In the genomic region with DNA sequence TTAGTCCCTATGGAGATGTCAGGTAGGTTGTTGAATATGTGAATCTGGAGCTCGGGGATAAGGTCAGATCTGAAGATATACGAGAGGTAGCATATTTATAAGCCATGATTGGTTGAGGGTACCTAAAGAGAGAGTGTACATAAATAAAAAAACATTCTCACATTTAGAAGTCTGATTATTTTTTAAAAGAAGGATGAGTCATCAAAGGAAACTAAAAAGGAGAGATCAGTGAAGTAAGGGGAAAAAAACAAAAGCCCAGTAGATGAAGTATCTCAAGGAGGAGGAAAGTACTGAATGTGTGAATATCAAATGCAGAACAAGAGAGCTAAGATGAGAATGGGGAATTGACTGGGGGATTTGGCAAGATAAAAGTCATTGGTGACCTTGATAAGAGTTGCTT, we compare ENCODE assay signal across 24 cellular contexts. TPM values are rescaled to one million over a fixed set of nuclear protein-coding genes. Genes with fewer than 3 reads are reported as not detected.
A peak's percentile ranks its signal among the peaks of the same experiment; 100 is the strongest.
DNase-seq lines count a peak whose midpoint lies in the region; ATAC-seq, FAIRE-seq and TF ChIP-seq lines count a peak whose summit lies in the region.
"Had no signal": no experiment of that assay in that cellular context is flagged by ENCODE, and none has a peak within 500 bp of the region (broad histone marks: within the 10 kb centered on the region; RNA-seq: fewer than 3 reads in every experiment).

No MANE protein-coding gene starts in this region.

- H3K27ac ChIP-seq in breast epithelium (no peak overlapping the region), HEK293 (ENCODE audit: extremely low read depth, low read depth, low read length) (no peak overlapping the region), endothelial cell of umbilical vein (ENCODE audit: insufficient read depth, low read depth, low read length) (no peak overlapping the region), GM23248 (no peak overlapping the region), uterus (no peak overlapping the region)
- H3K27ac ChIP-seq: SJCRH30 had no signal

- no peak overlapping the region for H2AFZ ChIP-seq in endothelial cell of umbilical vein (ENCODE audit: low read depth, low read length)
- H2AFZ ChIP-seq in GM23248, result no peak overlapping the region

- 98 to 100% methylated on average over 2 of the region's 2 CpGs for WGBS in GM23248 (ENCODE audit: low coverage in 1 of 2, low lambda C conversion rate in 2 of 2, missing lambda C conversion rate in 2 of 2), 2 experiments

- H3K4me2 ChIP-seq in endothelial cell of umbilical vein (ENCODE audit: insufficient read depth, low read length) (no peak overlapping the region), GM23248 (ENCODE audit: unreplicated experiment) (no peak overlapping the region)

- in situ Hi-C loops in GM23248 (cut with MboI), result no loop called here

- CTCF ChIA-PET in MCF 10A (lab: Yijun Ruan, JAX) (interaction anchor here (0.5 to 0.8 kb wide), 2 partner anchors 14 to 73 kb away, joined by 3 to 4 read pairs; no protein-coding TSS in a partner anchor), HEK293 (lab: Yijun Ruan, JAX) (interaction anchor here (0.8 kb wide), 1 partner anchor 385 kb away, joined by 3 read pairs; no protein-coding TSS in a partner anchor), endothelial cell of umbilical vein (lab: Charles Lee) (interaction anchor here (1.3 kb wide), 1 partner anchor 116 kb away, joined by 6 read pairs; no protein-coding TSS in a partner anchor)

- no peak for TF ChIP-seq POLR2A in breast epithelium (IDR thresholded peaks at IDR 0.05)
- TF ChIP-seq POLR2A in endothelial cell of umbilical vein (IDR thresholded peaks at IDR 0.05; ENCODE audit: low read depth, low read length), result no peak
- TF ChIP-seq POLR2A in uterus (IDR thresholded peaks at IDR 0.05), result no peak

- no peaks in the 10 kb centered on the region for H4K20me1 ChIP-seq in endothelial cell of umbilical vein (replicated peaks; ENCODE audit: control insufficient read depth, extremely low read depth, insufficient read depth, low read length)
- no peaks in the 10 kb centered on the region for H4K20me1 ChIP-seq in GM23248 (ENCODE audit: insufficient read depth)

- H3K79me2 ChIP-seq in endothelial cell of umbilical vein (ENCODE audit: control insufficient read depth, insufficient read depth, low read length) (no peaks in the 10 kb centered on the region), GM23248 (ENCODE audit: insufficient read depth) (no peaks in the 10 kb centered on the region)

- no peak for FAIRE-seq in endothelial cell of umbilical vein (lab: Jason Lieb, UNC)
- FAIRE-seq: A204.1, GM12878, H54, HTR-8/SVneo, RCC 7860 had no signal

- no peak overlapping the region for H3K9ac ChIP-seq in endothelial cell of umbilical vein (replicated peaks; ENCODE audit: extremely low read depth, insufficient read depth, low read length)
- H3K9ac ChIP-seq in GM23248, result no peak overlapping the region

- dilution Hi-C loops in endothelial cell of umbilical vein (cut with MboI; ENCODE audit: extremely low pct_ligation_motif_present, low sequenced_read_pairs), result no loop called here

- no peaks in the 10 kb centered on the region for H3K9me3 Mint-ChIP-seq in MCF 10A (ENCODE audit: unreplicated experiment)
- H3K9me3 Mint-ChIP-seq in stimulated activated naive B cell treated with anti-CD40 and anti-IgM and Interleukin-4, amounts not matched to agents 10 μg/mL and 1 μg/mL and 100 μg/mL, for 72 hours, result no peaks in the 10 kb centered on the region
- H3K9me3 Mint-ChIP-seq: CD4-positive, CD25-positive, alpha-beta regulatory T cell had no signal

- H3K9me3 ChIP-seq in breast epithelium (no peaks in the 10 kb centered on the region), HEK293 (ENCODE audit: control insufficient read depth, insufficient read depth, low read depth, low read length) (no peaks in the 10 kb centered on the region), endothelial cell of umbilical vein (replicated peaks; ENCODE audit: control insufficient read depth, insufficient read depth, low read length) (no peaks in the 10 kb centered on the region), GM23248 (ENCODE audit: low read depth) (no peaks in the 10 kb centered on the region), uterus (no peaks in the 10 kb centered on the region)
- H3K9me3 ChIP-seq: SJCRH30 had no signal

- intact Hi-C loops in MCF 10A (cut with micrococcal nuclease) (no loop called here), breast epithelium (cut with DNase I; ENCODE audit: low total_unique reads) (no loop called here), endothelial cell of umbilical vein (cut with micrococcal nuclease) (no loop called here), uterus (cut with DNase I; ENCODE audit: low total_unique reads) (no loop called here)

- H3K4me3 Mint-ChIP-seq in MCF 10A (ENCODE audit: unreplicated experiment), result no peak overlapping the region
- peak overlapping the region in 1 of 2 donors; percentile 0 for H3K4me3 Mint-ChIP-seq in stimulated activated naive B cell treated with anti-CD40 and anti-IgM and Interleukin-4, amounts not matched to agents 10 μg/mL and 1 μg/mL and 100 μg/mL, for 72 hours
- H3K4me3 Mint-ChIP-seq: CD4-positive, CD25-positive, alpha-beta regulatory T cell had no signal

- BruUV-seq in MCF 10A (replicated peaks; lab: Mats Ljungman, UMichigan), result no TSS peak
- BruUV-seq in endothelial cell of umbilical vein (replicated peaks; lab: Mats Ljungman, UMichigan), result no TSS peak

- ATAC-seq in stimulated activated naive B cell treated with anti-CD40 and anti-IgM and Interleukin-4, amounts not matched to agents 10 μg/mL and 1 μg/mL and 100 μg/mL, for 72 hours (replicated peaks), result peak in 1 of 2 donors; percentile 27
- ATAC-seq: GM12878 had no signal

- no peak overlapping the region for H3K4me3 ChIP-seq in breast epithelium
- no peak overlapping the region for H3K4me3 ChIP-seq in HEK293 (ENCODE audit: low read depth, low read length)
- H3K4me3 ChIP-seq in endothelial cell of umbilical vein (replicated peaks in 1 of 3; ENCODE audit: insufficient read depth in 1 of 3, low read depth in 1 of 3, low read length in 3 of 3), result no peak overlapping the region
- H3K4me3 ChIP-seq in GM23248, result no peak overlapping the region
- H3K4me3 ChIP-seq in uterus, result no peak overlapping the region
- H3K4me3 ChIP-seq: GM12878, SJCRH30 had no signal

- H3K4me1 ChIP-seq in breast epithelium, result no peaks in the 10 kb centered on the region
- no peaks in the 10 kb centered on the region for H3K4me1 ChIP-seq in HEK293 (ENCODE audit: control insufficient read depth, insufficient read depth, low read length)
- H3K4me1 ChIP-seq in endothelial cell of umbilical vein (ENCODE audit: control insufficient read depth, extremely low read depth, insufficient read depth, low read length), result no peaks in the 10 kb centered on the region
- peaks cover 9% of the 10 kb centered on the region; the same call in 1 of the 2 replicates for H3K4me1 ChIP-seq in GM23248 (ENCODE audit: insufficient read depth)
- H3K4me1 ChIP-seq in uterus, result no peaks in the 10 kb centered on the region
- H3K4me1 ChIP-seq: SJCRH30 had no signal

- peaks cover 10% of the 10 kb centered on the region for H3K4me1 Mint-ChIP-seq in MCF 10A (ENCODE audit: insufficient read depth, unreplicated experiment)
- peaks cover 8 to 12% of the 10 kb centered on the region in 2 donors for H3K4me1 Mint-ChIP-seq in stimulated activated naive B cell treated with anti-CD40 and anti-IgM and Interleukin-4, amounts not matched to agents 10 μg/mL and 1 μg/mL and 100 μg/mL, for 72 hours
- H3K4me1 Mint-ChIP-seq: CD4-positive, CD25-positive, alpha-beta regulatory T cell had no signal

- peak overlapping the region; percentile 12 for H3K27ac Mint-ChIP-seq in MCF 10A (ENCODE audit: low read depth, unreplicated experiment)
- peak overlapping the region; percentile 37 for H3K27ac Mint-ChIP-seq in stimulated activated naive B cell treated with anti-CD40 and anti-IgM and Interleukin-4, amounts not matched to agents 10 μg/mL and 1 μg/mL and 100 μg/mL, for 72 hours

- H3K36me3 ChIP-seq in breast epithelium (peaks cover 10% of the 10 kb centered on the region), HEK293 (ENCODE audit: control insufficient read depth in 2 of 2, insufficient read depth in 1 of 2, low read length in 2 of 2) (no peaks in the 10 kb centered on the region; a peak in 1 of 3 replicates), endothelial cell of umbilical vein (ENCODE audit: control insufficient read depth in 2 of 2, extremely low read depth in 1 of 2, insufficient read depth in 2 of 2, low read length in 2 of 2) (no peaks in the 10 kb centered on the region), GM23248 (ENCODE audit: low read depth) (peaks cover 61% of the 10 kb centered on the region), uterus (no peaks in the 10 kb centered on the region)

- peaks cover 10% of the 10 kb centered on the region for H3K36me3 Mint-ChIP-seq in MCF 10A (ENCODE audit: insufficient read depth, unreplicated experiment)
- H3K36me3 Mint-ChIP-seq in stimulated activated naive B cell treated with anti-CD40 and anti-IgM and Interleukin-4, amounts not matched to agents 10 μg/mL and 1 μg/mL and 100 μg/mL, for 72 hours, result peaks cover 10 to 15% of the 10 kb centered on the region in 2 donors

- H3K27me3 Mint-ChIP-seq in MCF 10A (ENCODE audit: insufficient read depth, unreplicated experiment), result no peaks in the 10 kb centered on the region
- no peaks in the 10 kb centered on the region for H3K27me3 Mint-ChIP-seq in stimulated activated naive B cell treated with anti-CD40 and anti-IgM and Interleukin-4, amounts not matched to agents 10 μg/mL and 1 μg/mL and 100 μg/mL, for 72 hours

- TF ChIP-seq CTCF in MCF 10A (IDR thresholded peaks at IDR 0.05; ENCODE audit: unreplicated experiment) (no peak), breast epithelium (IDR thresholded peaks at IDR 0.05) (no peak), HEK293 (tag by site-specific recombination; IDR thresholded peaks at IDR 0.05) (no peak), endothelial cell of umbilical vein (IDR thresholded peaks at IDR 0.05; ENCODE audit: extremely low read depth in 1 of 2, insufficient read depth in 1 of 2, low read depth in 1 of 2, low read length in 2 of 2) (no peak), uterus (IDR thresholded peaks at IDR 0.05) (no peak)

- H3F3A ChIP-seq in GM23248 (ENCODE audit: insufficient read depth), result no peaks in the 10 kb centered on the region

- H3K9me2 ChIP-seq in GM23248 (ENCODE audit: insufficient read depth), result no peaks in the 10 kb centered on the region

- no peak for DNase-seq in MCF 10A (ENCODE audit: unreplicated experiment)
- no peak for DNase-seq in breast epithelium (ENCODE audit: low spot score in 2 of 2)
- peak; percentile 12 for DNase-seq in endothelial cell of umbilical vein (ENCODE audit: low read depth, low spot score)
- DNase-seq in stimulated activated naive B cell treated with anti-CD40 and anti-IgM and Interleukin-4, amounts not matched to agents 10 μg/mL and 1 μg/mL and 100 μg/mL, for 72 hours, result no peak
- DNase-seq in GM23248, result no peak
- DNase-seq in stimulated activated CD4-positive, alpha-beta T cell treated with anti-CD3 and anti-CD28 coated beads, Interleukin-12 subunit alpha, Interleukin-12 subunit beta, amount 100 ng/mL, for 4 hours, result no peak
- DNase-seq in uterus, result no peak
- DNase-seq: CD4-positive, CD25-positive, alpha-beta regulatory T cell; COR-L47; DND-41; Karpas-422; NCI-H1694; NCI-H2081; NCI-H2171 treated with DMSO at 0.1 percent for 48 hours; NCI-H524 treated with DMSO at 0.1 percent for 48 hours; NCI-H82; SJCRH30 had no signal

- POLR2A ChIA-PET in MCF 10A (lab: Yijun Ruan, JAX) (interaction anchor here (0.6 to 1.5 kb wide), 2 partner anchors 16 to 196 kb away, joined by 3 to 5 read pairs; partner anchors contain the start of gene ANGPTL1), HEK293 (lab: Yijun Ruan, JAX) (no interaction called here), endothelial cell of umbilical vein (lab: Charles Lee) (no interaction called here)

- H3K9me1 ChIP-seq in endothelial cell of umbilical vein (replicated peaks; ENCODE audit: control insufficient read depth, extremely low read depth, insufficient read depth, low read length), result no peaks in the 10 kb centered on the region

- H3K27me3 ChIP-seq in breast epithelium (no peaks in the 10 kb centered on the region), endothelial cell of umbilical vein (ENCODE audit: control insufficient read depth in 2 of 2, insufficient read depth in 2 of 2, low read length in 2 of 2) (no peaks in the 10 kb centered on the region), GM23248 (replicated peaks; ENCODE audit: insufficient read depth) (no peaks in the 10 kb centered on the region), uterus (no peaks in the 10 kb centered on the region)
- H3K27me3 ChIP-seq: SJCRH30 had no signal

RNA-seq across cellular contexts. Expression of gene ANGPTL1, which starts 15.7 kb away (rescaled TPM):
- total RNA-seq in MCF 10A (2022) (not detected in 2 replicates), breast epithelium (100 to 1,000 TPM in 1 of 3 donors, 10 to 100 TPM in 2; 25.2 to 137 (median 30.2) TPM), endothelial cell of umbilical vein (0.51 TPM in 1 of 2 replicates, not detected in the other), uterus (100 to 1,000 TPM in 3 of 4 donors, 10 to 100 TPM in 1; 77.8 to 286 (median 142) TPM)
- polyA plus RNA-seq in endothelial cell of umbilical vein (0.15 and 0.16 TPM in 2 replicates), GM23248 (2016; fragmentation: Nextera tagmentation; extraction: Ambion mirVana) (3.6 and 4.1 TPM in 2 replicates)
- polyA plus RNA-seq in endothelial cell of umbilical vein (2011; cell fraction: cytosol; rRNA removed), result 0.15 and 0.25 TPM in 2 replicates
- 0.16 and 0.28 TPM in 2 replicates for polyA plus RNA-seq in endothelial cell of umbilical vein (2011; cell fraction: nucleus; rRNA removed)
- polyA plus RNA-seq in endothelial cell of umbilical vein (2012), result not detected in 2 replicates
- polyA minus RNA-seq in endothelial cell of umbilical vein, result 0.23 TPM in 1 of 2 replicates, not detected in the other
- not detected for polyA minus RNA-seq in endothelial cell of umbilical vein (2011; cell fraction: cytosol; rRNA and poly(A)+ RNA removed)
- 0.19 TPM in 2 replicates for polyA minus RNA-seq in endothelial cell of umbilical vein (2011; cell fraction: nucleus; rRNA and poly(A)+ RNA removed)
- total RNA-seq in GM23248 (2014; rRNA removed; shearing (Covaris generic)), result 3.5 and 4.7 TPM in 2 replicates
- total RNA-seq: CD4-positive, CD25-positive, alpha-beta regulatory T cell; GM12878; OCI-LY7 had no signal
- polyA plus RNA-seq: CD4-positive, CD25-positive, alpha-beta regulatory T cell; GM12878 had no signal
